ENCODE assay signal across 12 cellular contexts in genomic region chr3:152287898-152288576, GRCh38. TPM values are rescaled to one million over a fixed set of nuclear protein-coding genes. Genes with fewer than 3 reads are reported as not detected.
DNase-seq lines count a peak whose midpoint lies in the region; TF ChIP-seq lines count a peak whose summit lies in the region.
"Had no signal": no experiment of that assay in that cellular context is flagged by ENCODE, and none has a peak within 500 bp of the region (broad histone marks: within the 10 kb centered on the region; RNA-seq: fewer than 3 reads in every experiment).

No MANE protein-coding gene starts in this region.

- no peaks in the 10 kb centered on the region for H4K20me1 ChIP-seq in fibroblast of lung (ENCODE audit: control insufficient read depth, extremely low read depth, insufficient read depth, low read length)

- H3K36me3 Mint-ChIP-seq in activated naive CD4-positive, alpha-beta T cell treated with anti-CD3 and anti-CD28 coated beads, Interleukin-2, amount 50 U/mL, for 24 hours = peaks cover 6% of the 10 kb centered on the region
- H3K36me3 Mint-ChIP-seq in activated naive CD4-positive, alpha-beta T cell treated with anti-CD3 and anti-CD28 coated beads, Interleukin-2, amount 10 ng/mL, durations not matched to agents 7 days and 5 days = peaks cover 17% of the 10 kb centered on the region
- H3K36me3 Mint-ChIP-seq in activated CD4-positive, alpha-beta memory T cell treated with anti-CD3 and anti-CD28 coated beads, Interleukin-2, amount 10 ng/mL, durations not matched to agents 7 days and 5 days (ENCODE audit: low read depth) = peaks cover 25% of the 10 kb centered on the region
- peaks cover 4% of the 10 kb centered on the region for H3K36me3 Mint-ChIP-seq in type B pancreatic cell

- peak overlapping the region; percentile 40 for H3K4me2 ChIP-seq in fibroblast of lung (ENCODE audit: extremely low read depth, insufficient read depth, low read length)

- POLR2A ChIA-PET in activated CD4-positive, alpha-beta memory T cell treated with anti-CD3 and anti-CD28 coated beads, Interleukin-2, amount 10 ng/mL, durations not matched to agents 7 days and 5 days (lab: Charles Lee) = interaction anchor here (0.9 to 10.5 kb wide), 4 partner anchors 16 to 94 kb away, joined by 3 to 179 read pairs (median 19); partner anchors contain the start of gene MBNL1

- CTCF ChIA-PET in activated naive CD4-positive, alpha-beta T cell treated with anti-CD3 and anti-CD28 coated beads, Interleukin-2, amount 10 ng/mL, durations not matched to agents 7 days and 5 days (lab: Charles Lee) = interaction anchor here (1.7 kb wide), 1 partner anchor 104 kb away, joined by 5 read pairs; no protein-coding TSS in a partner anchor
- CTCF ChIA-PET in activated CD4-positive, alpha-beta memory T cell treated with anti-CD3 and anti-CD28 coated beads, Interleukin-2, amount 10 ng/mL, durations not matched to agents 7 days and 5 days (lab: Charles Lee) = no interaction called here

- no peaks in the 10 kb centered on the region for H3K27me3 ChIP-seq in fibroblast of lung (ENCODE audit: control insufficient read depth, insufficient read depth, low read length)
- H3K27me3 ChIP-seq in subcutaneous abdominal adipose tissue (ENCODE audit: control insufficient read depth in 5 of 5, insufficient read depth in 4 of 5, low read length in 5 of 5) = no peaks in the 10 kb centered on the region
- H3K27me3 ChIP-seq: Peyer's patch had no signal

- peak overlapping the region; percentile 90 for H3K27ac Mint-ChIP-seq in activated naive CD4-positive, alpha-beta T cell treated with anti-CD3 and anti-CD28 coated beads, Interleukin-2, amount 50 U/mL, for 24 hours
- no peak overlapping the region for H3K27ac Mint-ChIP-seq in activated naive CD4-positive, alpha-beta T cell treated with anti-CD3 and anti-CD28 coated beads, Interleukin-2, amount 10 ng/mL, durations not matched to agents 7 days and 5 days
- H3K27ac Mint-ChIP-seq in activated CD4-positive, alpha-beta memory T cell treated with anti-CD3 and anti-CD28 coated beads, Interleukin-2, amount 10 ng/mL, durations not matched to agents 7 days and 5 days = peak overlapping the region; percentile 23
- H3K27ac Mint-ChIP-seq in type B pancreatic cell = no peak overlapping the region
- H3K27ac Mint-ChIP-seq: H9 had no signal

- H3K4me1 Mint-ChIP-seq in activated naive CD4-positive, alpha-beta T cell treated with anti-CD3 and anti-CD28 coated beads, Interleukin-2, amount 50 U/mL, for 24 hours = peaks cover 88% of the 10 kb centered on the region
- H3K4me1 Mint-ChIP-seq in activated naive CD4-positive, alpha-beta T cell treated with anti-CD3 and anti-CD28 coated beads, Interleukin-2, amount 10 ng/mL, durations not matched to agents 7 days and 5 days = peaks cover 86% of the 10 kb centered on the region
- H3K4me1 Mint-ChIP-seq in activated CD4-positive, alpha-beta memory T cell treated with anti-CD3 and anti-CD28 coated beads, Interleukin-2, amount 10 ng/mL, durations not matched to agents 7 days and 5 days = peaks cover 84% of the 10 kb centered on the region
- H3K4me1 Mint-ChIP-seq in type B pancreatic cell (ENCODE audit: unreplicated experiment) = peaks cover 26% of the 10 kb centered on the region

- H3K9me3 Mint-ChIP-seq in activated naive CD4-positive, alpha-beta T cell treated with anti-CD3 and anti-CD28 coated beads, Interleukin-2, amount 50 U/mL, for 24 hours = no peaks in the 10 kb centered on the region
- no peaks in the 10 kb centered on the region for H3K9me3 Mint-ChIP-seq in activated naive CD4-positive, alpha-beta T cell treated with anti-CD3 and anti-CD28 coated beads, Interleukin-2, amount 10 ng/mL, durations not matched to agents 7 days and 5 days
- no peaks in the 10 kb centered on the region for H3K9me3 Mint-ChIP-seq in activated CD4-positive, alpha-beta memory T cell treated with anti-CD3 and anti-CD28 coated beads, Interleukin-2, amount 10 ng/mL, durations not matched to agents 7 days and 5 days
- H3K9me3 Mint-ChIP-seq in type B pancreatic cell = no peaks in the 10 kb centered on the region
- H3K9me3 Mint-ChIP-seq: H9 had no signal

- no peak overlapping the region for H3K4me3 ChIP-seq in fibroblast of lung (replicated peaks in 1 of 4; ENCODE audit: control extremely low read depth in 1 of 4, insufficient read depth in 1 of 4, low read depth in 3 of 4, low read length in 4 of 4)
- H3K4me3 ChIP-seq in subcutaneous abdominal adipose tissue (ENCODE audit: low read depth in 1 of 5, low read length in 5 of 5) = no peak overlapping the region
- H3K4me3 ChIP-seq: Peyer's patch had no signal

- peaks cover 95% of the 10 kb centered on the region for H3K79me2 ChIP-seq in fibroblast of lung (ENCODE audit: control insufficient read depth, insufficient read depth, low read length)

- no peak overlapping the region for H2AFZ ChIP-seq in fibroblast of lung (ENCODE audit: low read length)

- no peaks in the 10 kb centered on the region for H3K9me3 ChIP-seq in fibroblast of lung (ENCODE audit: control insufficient read depth, insufficient read depth, low read depth, low read length)
- no peaks in the 10 kb centered on the region for H3K9me3 ChIP-seq in subcutaneous abdominal adipose tissue (ENCODE audit: control insufficient read depth in 5 of 5, low read length in 5 of 5)
- H3K9me3 ChIP-seq: Peyer's patch had no signal

- H3K36me3 ChIP-seq in fibroblast of lung (ENCODE audit: control insufficient read depth, insufficient read depth, low read length) = no peaks in the 10 kb centered on the region
- H3K36me3 ChIP-seq in subcutaneous abdominal adipose tissue (ENCODE audit: control insufficient read depth in 5 of 5, insufficient read depth in 5 of 5, low read length in 5 of 5) = no peaks in the 10 kb centered on the region
- H3K36me3 ChIP-seq: Peyer's patch, WERI-Rb-1 had no signal

- TF ChIP-seq CTCF in fibroblast of lung (conservative IDR thresholded peaks at IDR 0.05 in 1 of 2, IDR thresholded peaks at IDR 0.05 in 1 of 2; ENCODE audit: low read depth in 1 of 2, low read length in 2 of 2) = no peak
- TF ChIP-seq CTCF in type B pancreatic cell (conservative IDR thresholded peaks at IDR 0.05) = no peak

- DNase-seq in activated naive CD4-positive, alpha-beta T cell treated with anti-CD3 and anti-CD28 coated beads, Interleukin-2, amount 10 ng/mL, durations not matched to agents 7 days and 5 days = no peak
- DNase-seq in activated CD4-positive, alpha-beta memory T cell treated with anti-CD3 and anti-CD28 coated beads, Interleukin-2, amount 10 ng/mL, durations not matched to agents 7 days and 5 days = no peak
- DNase-seq in fibroblast of lung (ENCODE audit: low read depth in 2 of 2) (peak in 1 of 2 donors; percentile 49), type B pancreatic cell (ENCODE audit: extremely low spot score, unreplicated experiment) (no peak), LoVo (ENCODE audit: low spot score) (no peak), HUDEP-2 (lab: John Stamatoyannopoulos, UW; ENCODE audit: unreplicated experiment in 76 of 76) (no peak)
- DNase-seq: H9; Peyer's patch; stimulated activated naive CD4-positive, alpha-beta T cell treated with Interleukin-2 at 50 U/mL for 16 hours; WERI-Rb-1 had no signal

- H3K27ac ChIP-seq in fibroblast of lung (ENCODE audit: insufficient read depth, low read length) (no peak overlapping the region), subcutaneous abdominal adipose tissue (ENCODE audit: low read depth, low read length) (peak overlapping the region; percentile 37)
- H3K27ac ChIP-seq: Peyer's patch, WERI-Rb-1 had no signal

- no peak overlapping the region for H3K9ac ChIP-seq in fibroblast of lung (ENCODE audit: insufficient read depth, low read length)
- H3K9ac ChIP-seq in subcutaneous abdominal adipose tissue (ENCODE audit: low read length in 5 of 5) = no peak overlapping the region

- peak overlapping the region; percentile 84 for H3K4me3 Mint-ChIP-seq in activated naive CD4-positive, alpha-beta T cell treated with anti-CD3 and anti-CD28 coated beads, Interleukin-2, amount 50 U/mL, for 24 hours
- H3K4me3 Mint-ChIP-seq in activated naive CD4-positive, alpha-beta T cell treated with anti-CD3 and anti-CD28 coated beads, Interleukin-2, amount 10 ng/mL, durations not matched to agents 7 days and 5 days = no peak overlapping the region
- H3K4me3 Mint-ChIP-seq in activated CD4-positive, alpha-beta memory T cell treated with anti-CD3 and anti-CD28 coated beads, Interleukin-2, amount 10 ng/mL, durations not matched to agents 7 days and 5 days = no peak overlapping the region
- no peak overlapping the region for H3K4me3 Mint-ChIP-seq in type B pancreatic cell
- H3K4me3 Mint-ChIP-seq: H9 had no signal

- no peaks in the 10 kb centered on the region for H3K27me3 Mint-ChIP-seq in activated naive CD4-positive, alpha-beta T cell treated with anti-CD3 and anti-CD28 coated beads, Interleukin-2, amount 50 U/mL, for 24 hours
- no peaks in the 10 kb centered on the region for H3K27me3 Mint-ChIP-seq in activated naive CD4-positive, alpha-beta T cell treated with anti-CD3 and anti-CD28 coated beads, Interleukin-2, amount 10 ng/mL, durations not matched to agents 7 days and 5 days
- H3K27me3 Mint-ChIP-seq in activated CD4-positive, alpha-beta memory T cell treated with anti-CD3 and anti-CD28 coated beads, Interleukin-2, amount 10 ng/mL, durations not matched to agents 7 days and 5 days = no peaks in the 10 kb centered on the region
- H3K27me3 Mint-ChIP-seq in type B pancreatic cell = no peaks in the 10 kb centered on the region

- H3K4me1 ChIP-seq in fibroblast of lung (ENCODE audit: control insufficient read depth, extremely low read depth, insufficient read depth, low read length) (peaks cover 5% of the 10 kb centered on the region), subcutaneous abdominal adipose tissue (ENCODE audit: control insufficient read depth in 5 of 5, insufficient read depth in 5 of 5, low read length in 5 of 5) (peaks cover 0 to 42% (median 41%) of the 10 kb centered on the region in 5 donors)

RNA-seq across cellular contexts. Expression of gene MBNL1, which starts 19.3 kb away (rescaled TPM):
- total RNA-seq in activated CD4-positive, alpha-beta memory T cell treated with anti-CD3 and anti-CD28 coated beads, Interleukin-2, amount 10 ng/mL, durations not matched to agents 7 days and 5 days = 100 to 1,000 TPM; 289 to 305 TPM
- total RNA-seq in fibroblast of lung = 196 and 213 TPM in 2 replicates
- polyA plus RNA-seq in fibroblast of lung = 145 and 150 TPM in 2 replicates
- 83.0 and 112 TPM in 2 replicates for polyA plus RNA-seq in fibroblast of lung (2012)
- polyA minus RNA-seq in fibroblast of lung (ENCODE audit: low replicate concordance) = 204 and 278 TPM in 2 replicates
- total RNA-seq in type B pancreatic cell (ENCODE audit: low replicate concordance) = 61.2 and 69.4 TPM in 2 replicates

Comparison
In these comparisons a context has a peak if more than half of its experiments do, and no peak if none do; other contexts are left out.
1. H3K27ac Mint-ChIP-seq: peak in activated naive CD4-positive, alpha-beta T cell treated with anti-CD3 and anti-CD28 coated beads, Interleukin-2, amount 50 U/mL, for 24 hours (single experiment) and activated CD4-positive, alpha-beta memory T cell treated with anti-CD3 and anti-CD28 coated beads, Interleukin-2, amount 10 ng/mL, durations not matched to agents 7 days and 5 days (single experiment); none in activated naive CD4-positive, alpha-beta T cell treated with anti-CD3 and anti-CD28 coated beads, Interleukin-2, amount 10 ng/mL, durations not matched to agents 7 days and 5 days (single experiment) and type B pancreatic cell (single experiment).